In genomic region chr22:40768187-40768586, GRCh38 we compare ENCODE assay signal across 23 cellular contexts.
"Had no signal": no experiment of that assay in that cellular context is flagged by ENCODE, and none has a peak within 500 bp of the region (broad histone marks: within the 10 kb centered on the region; RNA-seq: fewer than 3 reads in every experiment).

No MANE protein-coding gene starts in this region.

- H3K4me1 Mint-ChIP-seq: immature natural killer cell had no signal

- H3K9me3 Mint-ChIP-seq: activated naive CD4-positive, alpha-beta T cell treated with anti-CD3 and anti-CD28 coated beads for 36 hours; immature natural killer cell; stimulated activated naive CD8-positive, alpha-beta T cell treated with anti-CD3 and anti-CD28 coated beads, Interleukin-15, Interleukin-2, amounts not matched to agents 100 ng/mL and 50 ng/mL, for 24 hours had no signal

- H3K27me3 Mint-ChIP-seq: naive thymus-derived CD4-positive, alpha-beta T cell; stimulated activated naive CD8-positive, alpha-beta T cell treated with anti-CD3 and anti-CD28 coated beads, Interleukin-15, Interleukin-2, amounts not matched to agents 100 ng/mL and 50 ng/mL, for 24 hours had no signal

- H3K4me3 Mint-ChIP-seq: activated naive CD4-positive, alpha-beta T cell treated with anti-CD3 and anti-CD28 coated beads for 36 hours; immature natural killer cell; naive thymus-derived CD4-positive, alpha-beta T cell; stimulated activated naive CD8-positive, alpha-beta T cell treated with anti-CD3 and anti-CD28 coated beads, Interleukin-15, Interleukin-2, amounts not matched to agents 100 ng/mL and 50 ng/mL, for 24 hours had no signal

- H3K27ac ChIP-seq: esophagus muscularis mucosa, foreskin keratinocyte, heart left ventricle, right atrium auricular region, spleen, thoracic aorta had no signal

- DNase-seq: activated CD4-positive, alpha-beta T cell treated with anti-CD3 and anti-CD28 coated beads, Interleukin-2, amount 50 U/mL, for 1 hour; activated CD4-positive, CD25-positive, alpha-beta regulatory T cell treated with anti-CD3 and anti-CD28 coated beads, Interleukin-2, amount 50 U/mL, for 72 hours; activated effector memory CD4-positive, alpha-beta T cell treated with Interleukin-2 at 50 U/mL for 16 hours; activated naive CD4-positive, alpha-beta T cell treated with anti-CD3 and anti-CD28 coated beads for 36 hours; activated T-cell treated with anti-CD3 and anti-CD28 coated beads, Interleukin-2, amount 50 U/mL, for 1 hour; anterior cingulate cortex; dermis blood vessel endothelial cell; effector CD4-positive, alpha-beta T cell; foreskin keratinocyte; heart left ventricle; hypothalamus; immature natural killer cell; kidney; left colon; mammary epithelial cell; midbrain; naive thymus-derived CD4-positive, alpha-beta T cell; spleen; trophoblast cell had no signal

- H3K4me1 ChIP-seq: esophagus muscularis mucosa, foreskin keratinocyte, heart left ventricle, right atrium auricular region had no signal

- H3K27me3 ChIP-seq: esophagus muscularis mucosa, foreskin keratinocyte, heart left ventricle, right atrium auricular region, spleen had no signal

- ATAC-seq: foreskin keratinocyte; heart left ventricle; left colon; naive thymus-derived CD4-positive, alpha-beta T cell had no signal

- H3K27ac Mint-ChIP-seq: activated naive CD4-positive, alpha-beta T cell treated with anti-CD3 and anti-CD28 coated beads for 36 hours; immature natural killer cell; stimulated activated naive CD8-positive, alpha-beta T cell treated with anti-CD3 and anti-CD28 coated beads, Interleukin-15, Interleukin-2, amounts not matched to agents 100 ng/mL and 50 ng/mL, for 24 hours had no signal

- H3K4me3 ChIP-seq: esophagus muscularis mucosa, heart left ventricle, right atrium auricular region, spleen, thoracic aorta had no signal

- H3K9me3 ChIP-seq: esophagus muscularis mucosa, heart left ventricle, right atrium auricular region, spleen, thoracic aorta had no signal
